8 cellular contexts compared by ENCODE assay signal in genomic region chr2:237696471-237696870, GRCh38.
A peak's percentile ranks its signal among the peaks of the same experiment; 100 is the strongest.
DNase-seq lines count a peak whose midpoint lies in the region; ATAC-seq and TF ChIP-seq lines count a peak whose summit lies in the region.

No MANE protein-coding gene starts in this region.

- H3K79me2 ChIP-seq in SU-DHL-6 (ENCODE audit: insufficient read depth, low read length): peaks cover 63% of the 10 kb centered on the region

- no peaks in the 10 kb centered on the region for H3K36me3 ChIP-seq in SU-DHL-6 (ENCODE audit: low read length)
- no peaks in the 10 kb centered on the region for H3K36me3 ChIP-seq in left lung

- H3K4me3 ChIP-seq in AG04450 (ENCODE audit: low read depth, low read length) (no peak overlapping the region), SU-DHL-6 (ENCODE audit: insufficient read depth, low read length, poor library complexity, severe bottlenecking) (no peak overlapping the region), left lung (no peak overlapping the region)

- intact Hi-C loops in left lung (cut with DNase I): loop anchor here in 1 of 2 donors (10.0 kb wide), 1 partner anchor 48 kb away; no protein-coding TSS in a partner anchor

- CTCF ChIA-PET in AG04450 (lab: Charles Lee): interaction anchor here (4.1 kb wide), 1 partner anchor 48 kb away, joined by 24 read pairs; no protein-coding TSS in a partner anchor

- no peaks in the 10 kb centered on the region for H3K36me3 Mint-ChIP-seq in nephron progenitor cell (ENCODE audit: low read depth)

- H3K4me1 Mint-ChIP-seq in nephron progenitor cell: peaks cover 85% of the 10 kb centered on the region

- H2AFZ ChIP-seq in SU-DHL-6 (ENCODE audit: low read depth, low read length, severe bottlenecking): no peak overlapping the region

- ATAC-seq in GM21381 (IDR thresholded peaks at IDR 0.05; ENCODE audit: unreplicated experiment) (peak; percentile 15), left lung (no peak), GM18873 (IDR thresholded peaks at IDR 0.05; ENCODE audit: low FRiP score, unreplicated experiment) (no peak)

- no peaks in the 10 kb centered on the region for H3K9me2 ChIP-seq in SU-DHL-6 (replicated peaks; ENCODE audit: insufficient read depth, low read length)

- DNase-seq in AG04450 (ENCODE audit: low read depth, low spot score) (no peak), left lung (no peak), foreskin melanocyte (no peak), SW 1271 (lab: John Stamatoyannopoulos, UW) (no peak), nephron progenitor cell (no peak)

- H3F3A ChIP-seq in SU-DHL-6 (ENCODE audit: insufficient read depth): peaks cover 9% of the 10 kb centered on the region; the same call in 1 of the 2 replicates

- no peak overlapping the region for H3K9ac ChIP-seq in SU-DHL-6 (ENCODE audit: low read length)

- H4K20me1 ChIP-seq in SU-DHL-6 (ENCODE audit: low read depth, low read length): peaks cover 5% of the 10 kb centered on the region; the same call in 1 of the 2 replicates

- no peak for TF ChIP-seq CTCF in AG04450 (IDR thresholded peaks at IDR 0.05; ENCODE audit: low read depth, low read length)
- no peak for TF ChIP-seq CTCF in SU-DHL-6 (IDR thresholded peaks at IDR 0.05; ENCODE audit: insufficient read depth, low read length, poor library complexity, severe bottlenecking)
- TF ChIP-seq CTCF in left lung (IDR thresholded peaks at IDR 0.05): no peak
- TF ChIP-seq CTCF in nephron progenitor cell (IDR thresholded peaks at IDR 0.05): no peak

- no peaks in the 10 kb centered on the region for H3K9me3 Mint-ChIP-seq in nephron progenitor cell

- H3K27me3 ChIP-seq in AG04450 (ENCODE audit: control insufficient read depth, insufficient read depth, low read length) (no peaks in the 10 kb centered on the region), SU-DHL-6 (ENCODE audit: low read length) (no peaks in the 10 kb centered on the region), left lung (no peaks in the 10 kb centered on the region)

- H3K27ac ChIP-seq in AG04450 (ENCODE audit: low read depth, low read length) (peak overlapping the region; percentile 31), SU-DHL-6 (ENCODE audit: low read depth, low read length) (peak overlapping the region; percentile 35), left lung (peak overlapping the region; percentile 96 to 100)

- H3K4me3 Mint-ChIP-seq in nephron progenitor cell: no peak overlapping the region

- peaks cover 54 to 81% of the 10 kb centered on the region in 2 donors for H3K4me1 ChIP-seq in left lung

- H3K27ac Mint-ChIP-seq in nephron progenitor cell: no peak overlapping the region

- no peaks in the 10 kb centered on the region; the same call in 1 of the 2 replicates for H3K9me3 ChIP-seq in AG04450 (ENCODE audit: control insufficient read depth, insufficient read depth, low read length)
- H3K9me3 ChIP-seq in SU-DHL-6 (ENCODE audit: insufficient read depth, low read length): no peaks in the 10 kb centered on the region
- no peaks in the 10 kb centered on the region for H3K9me3 ChIP-seq in left lung

- peak overlapping the region; percentile 94 for H3K4me2 ChIP-seq in SU-DHL-6 (ENCODE audit: low read depth, low read length, poor library complexity, severe bottlenecking)

- peaks cover 15% of the 10 kb centered on the region for H3K27me3 Mint-ChIP-seq in nephron progenitor cell (ENCODE audit: low read depth, poor library complexity)

- POLR2A ChIA-PET in AG04450 (lab: Yijun Ruan, JAX): no interaction called here

Comparison
In these comparisons a context has a peak if more than half of its experiments do, and no peak if none do; other contexts are left out.
1. H3K27ac ChIP-seq: peak in every context shown above with its lines; median percentile 98 in left lung; 35 in SU-DHL-6; 31 in AG04450.